Comparison of ENCODE assay signal across 9 cellular contexts in genomic region chr1:221839794-221840395, GRCh38.
DNase-seq lines count a peak whose midpoint lies in the region; ATAC-seq and TF ChIP-seq lines count a peak whose summit lies in the region.
"Had no signal": no experiment of that assay in that cellular context is flagged by ENCODE, and none has a peak within 500 bp of the region (broad histone marks: within the 10 kb centered on the region; RNA-seq: fewer than 3 reads in every experiment).

No MANE protein-coding gene starts in this region.

- peak overlapping the region; percentile 82 to 94 for H3K18ac ChIP-seq in mesenchymal stem cell (ENCODE audit: low read depth in 1 of 2, low read length in 2 of 2)

- H3K27me3 ChIP-seq in mesenchymal stem cell (ENCODE audit: control insufficient read depth in 1 of 2, insufficient read depth in 1 of 2, low read length in 2 of 2) = no peaks in the 10 kb centered on the region
- H3K27me3 ChIP-seq in stomach = no peaks in the 10 kb centered on the region
- H3K27me3 ChIP-seq in uterus = no peaks in the 10 kb centered on the region
- H3K27me3 ChIP-seq: ascending aorta had no signal

- H2BK15ac ChIP-seq in mesenchymal stem cell (ENCODE audit: low read depth, poor library complexity, severe bottlenecking) = no peak overlapping the region

- DNase-seq in T-helper 1 cell (peak in 4 of 5 donors; percentile 16 to 85 (median 40)), amniotic epithelial cell (ENCODE audit: low read depth) (peak; percentile 86), mesenchymal stem cell (peak; percentile 81), stomach (peak; percentile 56), OCI-M2 (lab: John Stamatoyannopoulos, UW; ENCODE audit: unreplicated experiment) (no peak), uterus (no peak)

- H2AK5ac ChIP-seq in mesenchymal stem cell (ENCODE audit: low read length, severe bottlenecking) = peak overlapping the region; percentile 43

- peak overlapping the region; percentile 45 for H4K8ac ChIP-seq in mesenchymal stem cell (ENCODE audit: low read length)

- no peak for TF ChIP-seq EP300 in stomach (IDR thresholded peaks at IDR 0.05)

- TF ChIP-seq CTCF in stomach (IDR thresholded peaks at IDR 0.05) (no peak), uterus (IDR thresholded peaks at IDR 0.05) (no peak)

- H2BK120ac ChIP-seq in mesenchymal stem cell (ENCODE audit: low read depth, low read length) = peak overlapping the region; percentile 21

- H3K79me1 ChIP-seq in mesenchymal stem cell (replicated peaks; ENCODE audit: low read length, poor library complexity, severe bottlenecking) = no peaks in the 10 kb centered on the region

- ATAC-seq in GM18861 (IDR thresholded peaks at IDR 0.05; ENCODE audit: unreplicated experiment) = peak; percentile 83
- ATAC-seq in HG02981 (IDR thresholded peaks at IDR 0.05; ENCODE audit: unreplicated experiment) = peak; percentile 86

- H3K14ac ChIP-seq in mesenchymal stem cell (ENCODE audit: low read length in 2 of 2) = peak overlapping the region in 1 of 2 experiments; percentile 26

- H3K36me3 ChIP-seq in mesenchymal stem cell (ENCODE audit: control insufficient read depth in 1 of 2, insufficient read depth in 2 of 2, low read depth in 1 of 2, low read length in 2 of 2) (no peaks in the 10 kb centered on the region), stomach (no peaks in the 10 kb centered on the region), uterus (no peaks in the 10 kb centered on the region)
- H3K36me3 ChIP-seq: ascending aorta had no signal

- H3K9me3 ChIP-seq in mesenchymal stem cell (ENCODE audit: control insufficient read depth, low read length) (no peaks in the 10 kb centered on the region), stomach (no peaks in the 10 kb centered on the region), uterus (no peaks in the 10 kb centered on the region)
- H3K9me3 ChIP-seq: ascending aorta had no signal

- WGBS in mesenchymal stem cell = 51% methylated on average over 7 of the region's 7 CpGs
- 44 to 63% (median 54%) methylated on average over 6 to 7 of the region's 7 CpGs for WGBS in stomach, 5 donors

- peak overlapping the region; percentile 30 to 63 for H3K4ac ChIP-seq in mesenchymal stem cell (ENCODE audit: low read depth in 1 of 2, low read length in 2 of 2)

- peak overlapping the region; percentile 18 to 97 for H2BK12ac ChIP-seq in mesenchymal stem cell (ENCODE audit: low read length in 2 of 2)

- H3K4me3 ChIP-seq in mesenchymal stem cell (ENCODE audit: insufficient read depth in 1 of 2, low read depth in 1 of 2, low read length in 2 of 2) (peak overlapping the region in 1 of 2 experiments; percentile 35), stomach (no peak overlapping the region), uterus (no peak overlapping the region)
- H3K4me3 ChIP-seq: ascending aorta had no signal

- peak overlapping the region; percentile 55 for H3K27ac ChIP-seq in mesenchymal stem cell (ENCODE audit: low read length, poor library complexity, severe bottlenecking)
- H3K27ac ChIP-seq in stomach = no peak overlapping the region
- H3K27ac ChIP-seq in uterus = no peak overlapping the region
- H3K27ac ChIP-seq: ascending aorta had no signal

- no peak overlapping the region for H2BK5ac ChIP-seq in mesenchymal stem cell (ENCODE audit: low read depth, low read length, poor library complexity, severe bottlenecking)

- H2AFZ ChIP-seq in mesenchymal stem cell (ENCODE audit: low read depth, low read length) = no peak overlapping the region

- TF ChIP-seq POLR2A in stomach (IDR thresholded peaks at IDR 0.05) (no peak), uterus (IDR thresholded peaks at IDR 0.05) (no peak)

- H3K4me1 ChIP-seq in mesenchymal stem cell (ENCODE audit: control insufficient read depth, insufficient read depth, low read depth, low read length) (peaks cover 13% of the 10 kb centered on the region), stomach (no peaks in the 10 kb centered on the region), uterus (no peaks in the 10 kb centered on the region)
- H3K4me1 ChIP-seq: ascending aorta had no signal

- H3K9ac ChIP-seq in mesenchymal stem cell (ENCODE audit: low read length) = peak overlapping the region; percentile 72

- intact Hi-C loops in stomach (cut with DNase I; ENCODE audit: low total_unique reads) (no loop called here), uterus (cut with DNase I; ENCODE audit: low total_unique reads) (no loop called here)

- H3K23ac ChIP-seq in mesenchymal stem cell (ENCODE audit: low read length in 2 of 2) = no peak overlapping the region

- no peak overlapping the region for H3K4me2 ChIP-seq in mesenchymal stem cell (ENCODE audit: low read length, poor library complexity, severe bottlenecking)

- peak overlapping the region; percentile 48 for H4K91ac ChIP-seq in mesenchymal stem cell (ENCODE audit: low read length)

Comparison
In these comparisons a context has a peak if more than half of its experiments do, and no peak if none do; other contexts are left out.
1. DNase-seq: peak in T-helper 1 cell (4 of 5), amniotic epithelial cell (single experiment), mesenchymal stem cell (single experiment) and stomach (single experiment); none in OCI-M2 (single experiment) and uterus (0 of 2).